ENCODE assay signal across 1 cellular context in the genomic region with DNA sequence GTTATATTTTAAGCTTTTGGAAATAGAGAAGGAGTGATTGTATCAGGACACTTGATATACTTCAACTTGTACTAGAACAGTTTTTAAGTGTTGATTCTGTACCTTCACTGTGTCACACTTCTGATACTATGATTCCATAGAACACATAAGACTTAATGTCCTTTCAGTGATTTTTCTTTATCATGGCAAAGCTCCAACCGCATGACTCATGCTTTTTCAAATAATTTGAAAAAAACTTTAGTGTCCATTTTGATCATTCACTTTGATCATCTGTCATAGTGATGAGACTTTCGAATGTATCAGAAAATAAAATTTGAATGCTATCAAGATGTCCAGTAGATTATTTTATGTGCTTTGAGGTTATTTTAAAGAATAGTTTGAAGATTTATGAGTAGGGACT.
TF ChIP-seq lines count a peak whose summit lies in the region.

No MANE protein-coding gene starts in this region.

TF ChIP-seq in A549, 52 proteins besides CTCF, POLR2A, EP300 and RAD21:
- TF ChIP-seq FOSL2 (IDR thresholded peaks at IDR 0.05) (no peak), FOSL2 (CRISPR knock-in tag; IDR thresholded peaks at IDR 0.05) (peak; percentile 87), NFE2L2 (conservative IDR thresholded peaks at IDR 0.05; ENCODE audit: low read length) (0 out of 2 replicates have a peak, but pooled peaks have one; percentile 15), ZSCAN20 (CRISPR knock-in tag; IDR thresholded peaks at IDR 0.05) (no peak), MAZ (IDR thresholded peaks at IDR 0.05; ENCODE audit: borderline replicate concordance, low read depth, low read length) (no peak)
